In the genomic region with DNA sequence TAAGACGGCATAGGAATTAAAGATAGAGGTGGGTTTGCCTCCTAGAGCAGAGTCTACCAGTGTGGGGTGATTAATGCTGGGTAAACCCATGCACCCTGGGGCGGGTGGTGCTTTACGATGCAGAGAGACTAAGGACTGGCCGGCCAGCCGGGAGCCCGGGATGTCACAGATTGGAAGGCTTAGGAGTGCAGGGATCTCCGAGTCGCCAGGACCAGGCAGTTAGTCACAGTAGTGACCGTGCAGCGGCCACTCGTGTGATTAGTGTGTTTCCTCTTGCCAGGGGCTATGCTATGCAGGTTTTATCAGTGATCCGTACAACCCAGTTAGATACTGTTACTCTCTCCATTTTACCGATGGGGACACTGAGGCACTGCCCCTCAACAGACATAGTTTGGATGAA, we compare ENCODE assay signal across 25 cellular contexts. TPM values are rescaled to one million over a fixed set of nuclear protein-coding genes. Genes with fewer than 3 reads are reported as not detected.
DNase-seq lines count a peak whose midpoint lies in the region; ATAC-seq and TF ChIP-seq lines count a peak whose summit lies in the region.
"Had no signal": no experiment of that assay in that cellular context is flagged by ENCODE, and none has a peak within 500 bp of the region (broad histone marks: within the 10 kb centered on the region; RNA-seq: fewer than 3 reads in every experiment).

No MANE protein-coding gene starts in this region.

- DNase-seq in CD4-positive, CD25-positive, alpha-beta regulatory T cell: no peak
- DNase-seq in endodermal cell (no peak), NCI-H446 (lab: John Stamatoyannopoulos, UW) (no peak), inferior parietal cortex (ENCODE audit: extremely low spot score) (no peak), hepatic stellate cell (ENCODE audit: low spot score) (no peak)
- no peak for DNase-seq in stimulated activated CD4-positive, alpha-beta T cell treated with anti-CD3 and anti-CD28 coated beads, Interleukin-2, amount 100 ng/mL, for 48 hours
- DNase-seq: BE2C; CD4-positive, alpha-beta memory T cell; COR-L47; GDM1; GOT3; HFFc6; MM.1S; NCI-H2029; NCI-H446 treated with DMSO at 0.1 percent for 48 hours; NCI-H526 treated with DMSO at 0.1 percent for 48 hours; PC-9; SJCRH30 had no signal

- peak overlapping the region in 2 of 3 donors; percentile 27 to 52 for H3K27ac Mint-ChIP-seq in CD4-positive, CD25-positive, alpha-beta regulatory T cell
- H3K27ac Mint-ChIP-seq in endodermal cell: peak overlapping the region; percentile 5
- H3K27ac Mint-ChIP-seq: HFFc6 had no signal

- no peak overlapping the region for H3K4me3 ChIP-seq in BLaER1
- no peak overlapping the region for H3K4me3 ChIP-seq in CD4-positive, CD25-positive, alpha-beta regulatory T cell (ENCODE audit: low read depth, low read length)
- no peak overlapping the region for H3K4me3 ChIP-seq in endodermal cell (ENCODE audit: low read length)
- no peak overlapping the region for H3K4me3 ChIP-seq in neutrophil (ENCODE audit: low read depth in 1 of 2, low read length in 1 of 2)
- H3K4me3 ChIP-seq: GM12878, HAP-1, PC-9, SJCRH30 had no signal

- TF ChIP-seq CTCF in endodermal cell (conservative IDR thresholded peaks at IDR 0.05): no peak
- no peak for TF ChIP-seq CTCF in neutrophil (IDR thresholded peaks at IDR 0.05)

- WGBS in endodermal cell (ENCODE audit: insufficient coverage in 1 of 2, insufficient read length in 1 of 2), 2 experiments: 93 to 94% methylated on average over 12 to 13 of the region's 13 CpGs

- H3K27me3 Mint-ChIP-seq in CD4-positive, CD25-positive, alpha-beta regulatory T cell: peaks cover 4% of the 10 kb centered on the region
- H3K27me3 Mint-ChIP-seq in endodermal cell (ENCODE audit: insufficient read depth): no peaks in the 10 kb centered on the region
- H3K27me3 Mint-ChIP-seq: CD4-positive, alpha-beta memory T cell had no signal

- peaks cover 11 to 77% (median 41%) of the 10 kb centered on the region in 4 donors for H3K4me1 Mint-ChIP-seq in CD4-positive, CD25-positive, alpha-beta regulatory T cell
- H3K4me1 Mint-ChIP-seq in endodermal cell: peaks cover 38% of the 10 kb centered on the region

- no peak for ATAC-seq in CD4-positive, CD25-positive, alpha-beta regulatory T cell (ENCODE audit: low read depth in 2 of 2)
- ATAC-seq: GM12878, Right ventricle myocardium inferior had no signal

- peaks cover 23% of the 10 kb centered on the region for H3K36me3 Mint-ChIP-seq in CD4-positive, CD25-positive, alpha-beta regulatory T cell
- peaks cover 34% of the 10 kb centered on the region for H3K36me3 Mint-ChIP-seq in endodermal cell (ENCODE audit: low read depth)

- H3K9me3 Mint-ChIP-seq in CD4-positive, CD25-positive, alpha-beta regulatory T cell: no peaks in the 10 kb centered on the region
- H3K9me3 Mint-ChIP-seq in endodermal cell: no peaks in the 10 kb centered on the region
- H3K9me3 Mint-ChIP-seq: HFFc6 had no signal

- H3K4me2 ChIP-seq in BLaER1: no peak overlapping the region; the same call in none of the 2 replicates
- H3K4me2 ChIP-seq: KMS-11, PC-9 had no signal

- H3K9me3 ChIP-seq in BLaER1 (peaks cover 16% of the 10 kb centered on the region), endodermal cell (ENCODE audit: control insufficient read depth, low read length) (no peaks in the 10 kb centered on the region), neutrophil (no peaks in the 10 kb centered on the region)
- no peaks in the 10 kb centered on the region for H3K9me3 ChIP-seq in CD4-positive, CD25-positive, alpha-beta regulatory T cell (ENCODE audit: control insufficient read depth in 2 of 2, low read length in 2 of 2)
- H3K9me3 ChIP-seq: BE2C, HAP-1, SJCRH30 had no signal

- H4K20me1 ChIP-seq in BLaER1: peaks cover 100% of the 10 kb centered on the region

- H3K4me1 ChIP-seq in BLaER1: peaks cover 84% of the 10 kb centered on the region
- peaks cover 13% of the 10 kb centered on the region for H3K4me1 ChIP-seq in CD4-positive, CD25-positive, alpha-beta regulatory T cell (ENCODE audit: control insufficient read depth, insufficient read depth, low read length, poor library complexity, severe bottlenecking)
- H3K4me1 ChIP-seq in endodermal cell (ENCODE audit: control insufficient read depth, insufficient read depth, low read length): peaks cover 9% of the 10 kb centered on the region
- peaks cover 92 to 98% of the 10 kb centered on the region in 2 experiments for H3K4me1 ChIP-seq in neutrophil (ENCODE audit: control insufficient read depth in 1 of 2, insufficient read depth in 1 of 2, low read depth in 1 of 2, low read length in 1 of 2)
- H3K4me1 ChIP-seq: SJCRH30 had no signal

- H3K27ac ChIP-seq in BLaER1 (0 out of 2 replicates have a peak overlapping the region, but pooled peaks have one; percentile 63), endodermal cell (ENCODE audit: low read depth, low read length) (no peak overlapping the region), neutrophil (peak overlapping the region; percentile 4)
- no peak overlapping the region for H3K27ac ChIP-seq in CD4-positive, CD25-positive, alpha-beta regulatory T cell (ENCODE audit: insufficient read depth, low read length, poor library complexity, severe bottlenecking)
- H3K27ac ChIP-seq: KMS-11, PC-9, SJCRH30 had no signal

- H3K9ac ChIP-seq in BLaER1 (no peak overlapping the region), endodermal cell (ENCODE audit: extremely low read depth, low read length, poor library complexity, severe bottlenecking) (no peak overlapping the region)
- H3K9ac ChIP-seq: KMS-11 had no signal

- peaks cover 81% of the 10 kb centered on the region for H3K36me3 ChIP-seq in BLaER1
- H3K36me3 ChIP-seq in CD4-positive, CD25-positive, alpha-beta regulatory T cell (ENCODE audit: control insufficient read depth, insufficient read depth, low read length): peaks cover 6% of the 10 kb centered on the region
- H3K36me3 ChIP-seq in endodermal cell (ENCODE audit: control insufficient read depth, insufficient read depth, low read length): peaks cover 20% of the 10 kb centered on the region
- peaks cover 18% of the 10 kb centered on the region for H3K36me3 ChIP-seq in neutrophil
- H3K36me3 ChIP-seq: SJCRH30 had no signal

- H3K27me3 ChIP-seq in BLaER1: no peaks in the 10 kb centered on the region
- no peaks in the 10 kb centered on the region for H3K27me3 ChIP-seq in CD4-positive, CD25-positive, alpha-beta regulatory T cell (ENCODE audit: control insufficient read depth, insufficient read depth, low read length)
- H3K27me3 ChIP-seq in endodermal cell (ENCODE audit: control insufficient read depth, insufficient read depth, low read length, poor library complexity, severe bottlenecking): no peaks in the 10 kb centered on the region
- no peaks in the 10 kb centered on the region for H3K27me3 ChIP-seq in neutrophil
- H3K27me3 ChIP-seq: BE2C, SJCRH30 had no signal

- no peak overlapping the region for H3K4me3 Mint-ChIP-seq in CD4-positive, CD25-positive, alpha-beta regulatory T cell
- H3K4me3 Mint-ChIP-seq in endodermal cell: no peak overlapping the region
- H3K4me3 Mint-ChIP-seq: CD4-positive, alpha-beta memory T cell; HFFc6; IgD-negative memory B cell had no signal

RNA-seq across cellular contexts. Expression of gene CMIP, which starts 10.4 kb away (rescaled TPM):
- total RNA-seq in CD4-positive, CD25-positive, alpha-beta regulatory T cell: 49.7 TPM
- polyA plus RNA-seq in CD4-positive, CD25-positive, alpha-beta regulatory T cell: under 1 TPM; 0.21 to 0.96 (median 0.76) TPM
- total RNA-seq in endodermal cell: 10 to 100 TPM; 64.0 to 64.7 TPM
- polyA plus RNA-seq in endodermal cell (2013, experiment 1 of 2): 52.7 TPM
- 47.8 TPM for polyA plus RNA-seq in endodermal cell (2013, experiment 2 of 2)

Comparison
In these comparisons a context has a peak if more than half of its experiments do, and no peak if none do; other contexts are left out.
1. H3K27ac ChIP-seq: peak in BLaER1 (single experiment) and neutrophil (single experiment); none in CD4-positive, CD25-positive, alpha-beta regulatory T cell (single experiment) and endodermal cell (single experiment).